ENCODE assay signal across 1 cellular context in the genomic region with DNA sequence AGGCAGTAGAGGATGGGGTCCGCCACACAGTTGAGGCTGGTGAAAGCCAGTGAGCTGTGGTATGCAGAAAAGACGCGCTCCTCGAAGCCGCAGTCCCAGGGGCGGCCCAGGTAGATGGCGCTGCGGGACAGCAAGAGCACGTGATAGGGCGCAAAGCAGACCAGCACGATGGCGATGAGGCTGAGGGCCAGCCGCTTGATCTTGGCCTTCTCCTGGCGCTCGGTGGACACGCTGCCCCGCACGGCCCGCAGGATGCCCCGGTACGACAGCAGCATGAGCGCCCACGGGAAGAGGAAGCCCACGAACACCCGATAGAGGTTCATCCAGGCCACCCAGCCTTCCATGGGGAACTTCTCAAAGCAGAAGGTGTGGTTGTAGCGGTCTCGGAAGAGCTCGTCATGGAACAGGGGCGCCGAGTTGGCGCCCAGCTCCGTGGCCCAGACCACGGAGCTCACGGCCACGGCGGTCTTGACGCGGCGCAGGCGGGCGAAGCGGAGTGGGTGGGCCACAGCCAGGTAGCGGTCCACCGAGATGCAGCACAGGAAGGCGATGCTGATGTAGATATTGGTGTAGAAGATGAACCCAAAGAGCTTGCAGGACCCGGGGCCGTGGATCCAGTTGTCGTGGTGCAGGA.
TF ChIP-seq lines count a peak whose summit lies in the region.

No MANE protein-coding gene starts in this region.

TF ChIP-seq in K562, 482 proteins besides CTCF, POLR2A, EP300 and RAD21 (continued from another document and continues in another):
- TF ChIP-seq ZNF384 (IDR thresholded peaks at IDR 0.05; ENCODE audit: low read depth, low read length) (no peak), RNF219 (CRISPR knock-in tag; IDR thresholded peaks at IDR 0.05) (no peak), NFIX (CRISPR knock-in tag; IDR thresholded peaks at IDR 0.05; ENCODE audit: low read depth) (no peak), E2F8 (IDR thresholded peaks at IDR 0.05; ENCODE audit: low read depth, partially characterized antibody) (no peak), SNAPC5 (CRISPR knock-in tag; IDR thresholded peaks at IDR 0.05) (no peak), NR1H2 (CRISPR knock-in tag; IDR thresholded peaks at IDR 0.05) (peak; percentile 43; the same call in 1 of the 2 replicates), HMGN3 (IDR thresholded peaks at IDR 0.05; ENCODE audit: borderline replicate concordance, extremely low read depth, insufficient read length, low read depth, low read length) (no peak), TFAM (CRISPR knock-in tag; conservative IDR thresholded peaks at IDR 0.05) (no peak), NCOA2 (IDR thresholded peaks at IDR 0.05; ENCODE audit: partially characterized antibody in 2 of 2) (no peak), CAMTA2 (CRISPR knock-in tag; conservative IDR thresholded peaks at IDR 0.05) (no peak), HOXB6 (CRISPR knock-in tag; IDR thresholded peaks at IDR 0.05; ENCODE audit: borderline replicate concordance) (no peak), BHLHE40 (IDR thresholded peaks at IDR 0.05; ENCODE audit: low read length) (peak; percentile 92), DMBX1 (CRISPR knock-in tag; IDR thresholded peaks at IDR 0.05; ENCODE audit: borderline replicate concordance) (no peak), ZNF699 (CRISPR knock-in tag; IDR thresholded peaks at IDR 0.05; ENCODE audit: insufficient replicate concordance) (no peak), GTF2F1 (IDR thresholded peaks at IDR 0.05; ENCODE audit: low read depth, low read length) (no peak), TAF1 (IDR thresholded peaks at IDR 0.05; ENCODE audit: control insufficient read depth, extremely low read depth, insufficient read depth, low read length, severe bottlenecking) (no peak), CREB1 (IDR thresholded peaks at IDR 0.05) (no peak; the same call in 1 of the 2 replicates), CREB1 (CRISPR knock-in tag; IDR thresholded peaks at IDR 0.05) (peak; percentile 56; the same call in 1 of the 2 replicates), PKNOX1 (IDR thresholded peaks at IDR 0.05) (no peak), KLF13 (tag; IDR thresholded peaks at IDR 0.05; ENCODE audit: borderline replicate concordance, low read depth) (no peak), KLF6 (CRISPR knock-in tag; IDR thresholded peaks at IDR 0.05; ENCODE audit: borderline replicate concordance) (peak; percentile 47; the same call in 1 of the 2 replicates), CXXC5 (CRISPR knock-in tag; IDR thresholded peaks at IDR 0.05) (peak; percentile 86), ZNF146 (CRISPR knock-in tag; IDR thresholded peaks at IDR 0.05; ENCODE audit: unreplicated experiment) (no peak), ZNF561 (CRISPR knock-in tag; conservative IDR thresholded peaks at IDR 0.05) (no peak), ATF7 (IDR thresholded peaks at IDR 0.05) (no peak; the same call in 1 of the 2 replicates), NRF1 (conservative IDR thresholded peaks at IDR 0.05 in 1 of 2, IDR thresholded peaks at IDR 0.05 in 1 of 2) (no peak), KDM5B (IDR thresholded peaks at IDR 0.05; ENCODE audit: insufficient replicate concordance, low read depth, low read length) (no peak), SPI1 (IDR thresholded peaks at IDR 0.05; ENCODE audit: borderline replicate concordance, low read depth, low read length) (no peak), ZNF436 (CRISPR knock-in tag; IDR thresholded peaks at IDR 0.05) (no peak), HINFP (tag; conservative IDR thresholded peaks at IDR 0.05; ENCODE audit: low read depth) (no peak)
- TF ChIP-seq, protein P1, sequence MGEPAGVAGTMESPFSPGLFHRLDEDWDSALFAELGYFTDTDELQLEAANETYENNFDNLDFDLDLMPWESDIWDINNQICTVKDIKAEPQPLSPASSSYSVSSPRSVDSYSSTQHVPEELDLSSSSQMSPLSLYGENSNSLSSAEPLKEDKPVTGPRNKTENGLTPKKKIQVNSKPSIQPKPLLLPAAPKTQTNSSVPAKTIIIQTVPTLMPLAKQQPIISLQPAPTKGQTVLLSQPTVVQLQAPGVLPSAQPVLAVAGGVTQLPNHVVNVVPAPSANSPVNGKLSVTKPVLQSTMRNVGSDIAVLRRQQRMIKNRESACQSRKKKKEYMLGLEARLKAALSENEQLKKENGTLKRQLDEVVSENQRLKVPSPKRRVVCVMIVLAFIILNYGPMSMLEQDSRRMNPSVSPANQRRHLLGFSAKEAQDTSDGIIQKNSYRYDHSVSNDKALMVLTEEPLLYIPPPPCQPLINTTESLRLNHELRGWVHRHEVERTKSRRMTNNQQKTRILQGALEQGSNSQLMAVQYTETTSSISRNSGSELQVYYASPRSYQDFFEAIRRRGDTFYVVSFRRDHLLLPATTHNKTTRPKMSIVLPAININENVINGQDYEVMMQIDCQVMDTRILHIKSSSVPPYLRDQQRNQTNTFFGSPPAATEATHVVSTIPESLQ (CRISPR knock-in tag; IDR thresholded peaks at IDR 0.05), result peak; percentile 85; the same call in 1 of the 2 replicates
- TF ChIP-seq, protein P2, sequence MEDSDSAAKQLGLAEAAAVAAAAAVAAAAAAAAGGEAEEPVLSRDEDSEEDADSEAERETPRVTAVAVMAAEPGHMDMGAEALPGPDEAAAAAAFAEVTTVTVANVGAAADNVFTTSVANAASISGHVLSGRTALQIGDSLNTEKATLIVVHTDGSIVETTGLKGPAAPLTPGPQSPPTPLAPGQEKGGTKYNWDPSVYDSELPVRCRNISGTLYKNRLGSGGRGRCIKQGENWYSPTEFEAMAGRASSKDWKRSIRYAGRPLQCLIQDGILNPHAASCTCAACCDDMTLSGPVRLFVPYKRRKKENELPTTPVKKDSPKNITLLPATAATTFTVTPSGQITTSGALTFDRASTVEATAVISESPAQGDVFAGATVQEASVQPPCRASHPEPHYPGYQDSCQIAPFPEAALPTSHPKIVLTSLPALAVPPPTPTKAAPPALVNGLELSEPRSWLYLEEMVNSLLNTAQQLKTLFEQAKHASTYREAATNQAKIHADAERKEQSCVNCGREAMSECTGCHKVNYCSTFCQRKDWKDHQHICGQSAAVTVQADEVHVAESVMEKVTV (CRISPR knock-in tag; IDR thresholded peaks at IDR 0.05), result peak; percentile 69
- TF ChIP-seq, protein P3, sequence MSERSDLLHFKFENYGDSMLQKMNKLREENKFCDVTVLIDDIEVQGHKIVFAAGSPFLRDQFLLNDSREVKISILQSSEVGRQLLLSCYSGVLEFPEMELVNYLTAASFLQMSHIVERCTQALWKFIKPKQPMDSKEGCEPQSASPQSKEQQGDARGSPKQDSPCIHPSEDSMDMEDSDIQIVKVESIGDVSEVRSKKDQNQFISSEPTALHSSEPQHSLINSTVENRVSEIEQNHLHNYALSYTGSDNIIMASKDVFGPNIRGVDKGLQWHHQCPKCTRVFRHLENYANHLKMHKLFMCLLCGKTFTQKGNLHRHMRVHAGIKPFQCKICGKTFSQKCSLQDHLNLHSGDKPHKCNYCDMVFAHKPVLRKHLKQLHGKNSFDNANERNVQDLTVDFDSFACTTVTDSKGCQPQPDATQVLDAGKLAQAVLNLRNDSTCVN (CRISPR knock-in tag; IDR thresholded peaks at IDR 0.05), result no peak
- TF ChIP-seq, protein P4, sequence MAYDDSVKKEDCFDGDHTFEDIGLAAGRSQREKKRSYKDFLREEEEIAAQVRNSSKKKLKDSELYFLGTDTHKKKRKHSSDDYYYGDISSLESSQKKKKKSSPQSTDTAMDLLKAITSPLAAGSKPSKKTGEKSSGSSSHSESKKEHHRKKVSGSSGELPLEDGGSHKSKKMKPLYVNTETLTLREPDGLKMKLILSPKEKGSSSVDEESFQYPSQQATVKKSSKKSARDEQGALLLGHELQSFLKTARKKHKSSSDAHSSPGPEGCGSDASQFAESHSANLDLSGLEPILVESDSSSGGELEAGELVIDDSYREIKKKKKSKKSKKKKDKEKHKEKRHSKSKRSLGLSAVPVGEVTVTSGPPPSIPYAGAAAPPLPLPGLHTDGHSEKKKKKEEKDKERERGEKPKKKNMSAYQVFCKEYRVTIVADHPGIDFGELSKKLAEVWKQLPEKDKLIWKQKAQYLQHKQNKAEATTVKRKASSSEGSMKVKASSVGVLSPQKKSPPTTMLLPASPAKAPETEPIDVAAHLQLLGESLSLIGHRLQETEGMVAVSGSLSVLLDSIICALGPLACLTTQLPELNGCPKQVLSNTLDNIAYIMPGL (CRISPR knock-in tag; IDR thresholded peaks at IDR 0.05), result no peak
- TF ChIP-seq, protein P5, sequence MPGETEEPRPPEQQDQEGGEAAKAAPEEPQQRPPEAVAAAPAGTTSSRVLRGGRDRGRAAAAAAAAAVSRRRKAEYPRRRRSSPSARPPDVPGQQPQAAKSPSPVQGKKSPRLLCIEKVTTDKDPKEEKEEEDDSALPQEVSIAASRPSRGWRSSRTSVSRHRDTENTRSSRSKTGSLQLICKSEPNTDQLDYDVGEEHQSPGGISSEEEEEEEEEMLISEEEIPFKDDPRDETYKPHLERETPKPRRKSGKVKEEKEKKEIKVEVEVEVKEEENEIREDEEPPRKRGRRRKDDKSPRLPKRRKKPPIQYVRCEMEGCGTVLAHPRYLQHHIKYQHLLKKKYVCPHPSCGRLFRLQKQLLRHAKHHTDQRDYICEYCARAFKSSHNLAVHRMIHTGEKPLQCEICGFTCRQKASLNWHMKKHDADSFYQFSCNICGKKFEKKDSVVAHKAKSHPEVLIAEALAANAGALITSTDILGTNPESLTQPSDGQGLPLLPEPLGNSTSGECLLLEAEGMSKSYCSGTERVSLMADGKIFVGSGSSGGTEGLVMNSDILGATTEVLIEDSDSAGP (CRISPR knock-in tag; IDR thresholded peaks at IDR 0.05), result no peak
- TF ChIP-seq, protein P6, sequence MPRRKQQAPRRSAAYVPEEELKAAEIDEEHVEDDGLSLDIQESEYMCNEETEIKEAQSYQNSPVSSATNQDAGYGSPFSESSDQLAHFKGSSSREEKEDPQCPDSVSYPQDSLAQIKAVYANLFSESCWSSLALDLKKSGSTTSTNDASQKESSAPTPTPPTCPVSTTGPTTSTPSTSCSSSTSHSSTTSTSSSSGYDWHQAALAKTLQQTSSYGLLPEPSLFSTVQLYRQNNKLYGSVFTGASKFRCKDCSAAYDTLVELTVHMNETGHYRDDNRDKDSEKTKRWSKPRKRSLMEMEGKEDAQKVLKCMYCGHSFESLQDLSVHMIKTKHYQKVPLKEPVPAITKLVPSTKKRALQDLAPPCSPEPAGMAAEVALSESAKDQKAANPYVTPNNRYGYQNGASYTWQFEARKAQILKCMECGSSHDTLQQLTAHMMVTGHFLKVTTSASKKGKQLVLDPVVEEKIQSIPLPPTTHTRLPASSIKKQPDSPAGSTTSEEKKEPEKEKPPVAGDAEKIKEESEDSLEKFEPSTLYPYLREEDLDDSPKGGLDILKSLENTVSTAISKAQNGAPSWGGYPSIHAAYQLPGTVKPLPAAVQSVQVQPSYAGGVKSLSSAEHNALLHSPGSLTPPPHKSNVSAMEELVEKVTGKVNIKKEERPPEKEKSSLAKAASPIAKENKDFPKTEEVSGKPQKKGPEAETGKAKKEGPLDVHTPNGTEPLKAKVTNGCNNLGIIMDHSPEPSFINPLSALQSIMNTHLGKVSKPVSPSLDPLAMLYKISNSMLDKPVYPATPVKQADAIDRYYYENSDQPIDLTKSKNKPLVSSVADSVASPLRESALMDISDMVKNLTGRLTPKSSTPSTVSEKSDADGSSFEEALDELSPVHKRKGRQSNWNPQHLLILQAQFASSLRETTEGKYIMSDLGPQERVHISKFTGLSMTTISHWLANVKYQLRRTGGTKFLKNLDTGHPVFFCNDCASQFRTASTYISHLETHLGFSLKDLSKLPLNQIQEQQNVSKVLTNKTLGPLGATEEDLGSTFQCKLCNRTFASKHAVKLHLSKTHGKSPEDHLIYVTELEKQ (CRISPR knock-in tag; IDR thresholded peaks at IDR 0.05), result no peak
